ENCODE assay signal across 12 cellular contexts in the genomic region with DNA sequence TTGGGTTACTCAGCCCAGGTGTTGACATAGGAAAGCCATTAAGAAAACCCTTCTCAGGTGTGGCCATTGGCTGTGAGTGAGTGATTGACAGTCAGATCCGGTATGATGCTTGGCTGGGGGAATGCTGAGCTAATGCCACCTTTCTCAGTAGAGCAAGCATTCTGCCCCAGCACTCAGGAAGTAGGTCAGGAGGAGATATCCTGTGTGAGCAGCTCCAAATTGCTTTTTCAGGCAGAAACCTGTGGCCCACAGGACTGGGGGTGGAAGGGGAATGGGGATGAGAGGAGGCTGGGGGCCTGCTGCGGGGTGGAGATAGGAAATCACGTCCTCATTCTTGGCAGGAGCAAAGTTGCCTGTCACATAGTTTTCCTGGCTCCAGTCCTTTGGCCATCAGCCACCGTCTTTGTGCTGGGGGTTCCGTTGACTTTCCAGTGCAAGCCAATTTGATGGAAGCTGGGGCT. TPM values are rescaled to one million over a fixed set of nuclear protein-coding genes. Genes with fewer than 3 reads are reported as not detected.
DNase-seq lines count a peak whose midpoint lies in the region; ATAC-seq and TF ChIP-seq lines count a peak whose summit lies in the region.
"Had no signal": no experiment of that assay in that cellular context is flagged by ENCODE, and none has a peak within 500 bp of the region (broad histone marks: within the 10 kb centered on the region; RNA-seq: fewer than 3 reads in every experiment).

No MANE protein-coding gene starts in this region.

- DNase-seq in DMS53 treated with DMSO at 0.1 percent for 48 hours (lab: John Stamatoyannopoulos, UW; ENCODE audit: unreplicated experiment) (peak; percentile 28), PC-9 (peak; percentile 72 to 90), foreskin keratinocyte (peak; percentile 85 to 92), midbrain (lab: John Stamatoyannopoulos, UW) (peak; percentile 7), NCI-H526 treated with DMSO at 0.1 percent for 48 hours (lab: John Stamatoyannopoulos, UW) (no peak)
- DNase-seq: NCI-H187 treated with DMSO at 0.1 percent for 48 hours, SK-N-SH had no signal

- peak overlapping the region; percentile 28 for H3K4me2 ChIP-seq in PC-9
- H3K4me2 ChIP-seq: SK-N-SH had no signal

- peaks cover 19% of the 10 kb centered on the region for H3F3A ChIP-seq in PC-9 (ENCODE audit: insufficient read depth, low read depth)

- TF ChIP-seq CTCF in PC-9 (conservative IDR thresholded peaks at IDR 0.05) (no peak), foreskin keratinocyte (conservative IDR thresholded peaks at IDR 0.05) (no peak)

- H2AFZ ChIP-seq in PC-9, result peak overlapping the region; percentile 18; the same call in 1 of the 2 replicates

- no peaks in the 10 kb centered on the region for H3K79me2 ChIP-seq in PC-9 (ENCODE audit: low read depth)

- intact Hi-C loops in PC-9 (cut with micrococcal nuclease; ENCODE audit: unreplicated experiment), result no loop called here

- POLR2A ChIA-PET in PC-9 (lab: Charles Lee; ENCODE audit: unreplicated experiment), result interaction anchor here (0.6 to 0.7 kb wide), 4 partner anchors 36 to 933 kb away, joined by 4 to 8 read pairs (median 6); no protein-coding TSS in a partner anchor

- BruUV-seq in PC-9 (replicated peaks; lab: Mats Ljungman, UMichigan), result no TSS peak

- CTCF ChIA-PET in PC-9 (lab: Charles Lee), result interaction anchor here (0.6 kb wide), 1 partner anchor 928 kb away, joined by 3 read pairs; no protein-coding TSS in a partner anchor

- H3K27ac ChIP-seq in PC-9, result peak overlapping the region; percentile 28
- H3K27ac ChIP-seq in foreskin keratinocyte, result no peak overlapping the region

- H3K9me2 ChIP-seq in PC-9 (ENCODE audit: insufficient read depth), result peaks cover under 1% of the 10 kb centered on the region; the same call in 1 of the 2 replicates
- H3K9me2 ChIP-seq: SK-N-SH had no signal

- no peaks in the 10 kb centered on the region for H3K27me3 ChIP-seq in PC-9 (ENCODE audit: insufficient read depth, low read depth)
- no peaks in the 10 kb centered on the region for H3K27me3 ChIP-seq in foreskin keratinocyte
- H3K27me3 ChIP-seq: dorsolateral prefrontal cortex had no signal

- no peaks in the 10 kb centered on the region for H4K20me1 ChIP-seq in PC-9 (ENCODE audit: insufficient read depth)

- no peak overlapping the region for H3K4me3 ChIP-seq in PC-9
- H3K4me3 ChIP-seq: dorsolateral prefrontal cortex had no signal

- H3K9me3 ChIP-seq in PC-9 (ENCODE audit: insufficient read depth, low read depth), result no peaks in the 10 kb centered on the region; the same call in 1 of the 2 replicates
- H3K9me3 ChIP-seq: SK-N-SH had no signal

- no peaks in the 10 kb centered on the region for H3K36me3 ChIP-seq in PC-9 (ENCODE audit: low read depth)

- ATAC-seq in foreskin keratinocyte (peak; percentile 78), GM19467 (IDR thresholded peaks at IDR 0.05; ENCODE audit: unreplicated experiment) (no peak), GM21360 (IDR thresholded peaks at IDR 0.05; ENCODE audit: unreplicated experiment) (no peak), HG03139 (IDR thresholded peaks at IDR 0.05; ENCODE audit: unreplicated experiment) (no peak)
- ATAC-seq: HCT116 had no signal

- H3K4me1 ChIP-seq in PC-9 (replicated peaks; ENCODE audit: insufficient read depth) (peaks cover 38% of the 10 kb centered on the region), foreskin keratinocyte (peaks cover 10% of the 10 kb centered on the region)

RNA-seq across cellular contexts. Expression of a gene that starts 55.7 kb away (rescaled TPM):
- total RNA-seq in PC-9 (2021) (18.5 and 19.3 TPM in 2 replicates), foreskin keratinocyte (0.17 and 0.32 TPM in 2 replicates)
- 0.19 and 0.30 TPM in 2 replicates for polyA plus RNA-seq in foreskin keratinocyte

Comparison
In these comparisons a context has a peak if more than half of its experiments do, and no peak if none do; other contexts are left out.
1. RNA of a gene that starts 55.7 kb away (total RNA-seq): 18.5 to 19.3 TPM in PC-9; 0.17 to 0.32 TPM in foreskin keratinocyte; every median in the first group is over 10 times any median in the second.